Comparison of ENCODE assay signal across 8 cellular contexts in the genomic region with DNA sequence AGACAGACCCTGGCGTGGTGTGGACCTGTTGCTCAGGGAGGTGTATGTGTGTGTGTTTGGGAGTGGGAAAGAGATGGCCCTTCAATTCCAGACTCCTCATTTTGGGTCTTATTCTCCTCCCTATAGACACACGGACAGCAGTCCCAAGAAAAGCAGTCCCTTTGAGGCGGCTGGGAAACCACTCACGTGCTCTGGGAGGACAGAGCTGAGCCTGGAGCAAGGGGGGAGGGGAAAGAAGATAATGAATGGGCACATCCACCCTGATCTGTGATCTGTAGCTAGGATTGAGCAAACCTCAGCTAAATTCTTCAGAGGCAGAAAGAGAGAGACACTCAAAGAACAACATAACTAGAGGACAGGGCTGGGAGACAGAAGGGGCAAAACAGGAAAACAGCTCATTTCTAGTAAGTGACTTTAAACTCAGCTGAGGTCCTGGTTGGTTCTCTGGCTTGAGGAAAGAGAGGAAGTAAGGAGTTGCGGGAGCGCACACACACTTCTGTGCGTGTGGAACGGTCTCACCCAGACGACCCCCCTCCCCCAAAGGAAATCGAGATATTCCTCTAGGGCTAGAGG. TPM values are rescaled to one million over a fixed set of nuclear protein-coding genes. Genes with fewer than 3 reads are reported as not detected.
DNase-seq lines count a peak whose midpoint lies in the region; ATAC-seq, FAIRE-seq and TF ChIP-seq lines count a peak whose summit lies in the region.

No MANE protein-coding gene starts in this region.

- BruUV-seq in A673 (replicated peaks; lab: Mats Ljungman, UMichigan): no TSS peak

- POLR2A ChIA-PET in A673 (lab: Charles Lee; ENCODE audit: low non-redundant PET): no interaction called here
- POLR2A ChIA-PET in HEK293 (lab: Yijun Ruan, JAX): interaction anchor here (0.7 to 2.1 kb wide), 4 partner anchors 8 to 187 kb away, joined by 3 to 6 read pairs (median 6); partner anchors contain the start of genes CNP and KAT2A
- POLR2A ChIA-PET in activated CD8-positive, alpha-beta T cell treated with anti-CD3 and anti-CD28 coated beads, Interleukin-2, amount 10 ng/mL, durations not matched to agents 7 days and 5 days (lab: Charles Lee): interaction anchor here (0.6 to 2.2 kb wide), 14 partner anchors 11 to 260 kb away, joined by 3 to 8 read pairs (median 4); partner anchors contain the start of genes DHX58, DNAJC7, NKIRAS2 and STAT5B

- H3K36me3 ChIP-seq in A673 (ENCODE audit: insufficient read depth, low read length, poor library complexity, severe bottlenecking): no peaks in the 10 kb centered on the region
- H3K36me3 ChIP-seq in HEK293 (ENCODE audit: control insufficient read depth in 2 of 2, insufficient read depth in 1 of 2, low read length in 2 of 2): peaks cover 8 to 31% of the 10 kb centered on the region in 2 experiments

- ATAC-seq in activated CD8-positive, alpha-beta T cell treated with anti-CD3 and anti-CD28 coated beads, Interleukin-2, amount 10 ng/mL, durations not matched to agents 7 days and 5 days: no peak
- no peak for ATAC-seq in stimulated activated memory B cell treated with anti-CD40 and anti-IgM and Interleukin-4, amounts not matched to agents 10 μg/mL and 1 μg/mL and 100 μg/mL, for 72 hours

- no peak for FAIRE-seq in H54 (lab: Jason Lieb, UNC)

- H3K27me3 ChIP-seq in A673 (replicated peaks; ENCODE audit: insufficient read depth, low read depth, low read length, poor library complexity): no peaks in the 10 kb centered on the region

- CTCF ChIA-PET in A673 (lab: Charles Lee): no interaction called here
- CTCF ChIA-PET in HEK293 (lab: Yijun Ruan, JAX): interaction anchor here (0.6 to 1.1 kb wide), 4 partner anchors 9 to 164 kb away, joined by 3 to 9 read pairs (median 3); no protein-coding TSS in a partner anchor
- CTCF ChIA-PET in activated CD8-positive, alpha-beta T cell treated with anti-CD3 and anti-CD28 coated beads, Interleukin-2, amount 10 ng/mL, durations not matched to agents 7 days and 5 days (lab: Charles Lee): interaction anchor here (0.7 to 1.5 kb wide), 8 partner anchors 28 to 158 kb away, joined by 3 to 7 read pairs (median 4); partner anchors contain the start of genes DNAJC7 and NKIRAS2

- intact Hi-C loops in A673 (cut with micrococcal nuclease; ENCODE audit: unreplicated experiment): no loop called here

- peaks cover 15% of the 10 kb centered on the region for H3K36me3 Mint-ChIP-seq in activated CD8-positive, alpha-beta T cell treated with anti-CD3 and anti-CD28 coated beads, Interleukin-2, amount 10 ng/mL, durations not matched to agents 7 days and 5 days (ENCODE audit: low read depth)
- H3K36me3 Mint-ChIP-seq in stimulated activated memory B cell treated with anti-CD40 and anti-IgM and Interleukin-4, amounts not matched to agents 10 μg/mL and 1 μg/mL and 100 μg/mL, for 72 hours: peaks cover 6% of the 10 kb centered on the region

- peaks cover 42% of the 10 kb centered on the region for H3K4me1 Mint-ChIP-seq in activated CD8-positive, alpha-beta T cell treated with anti-CD3 and anti-CD28 coated beads, Interleukin-2, amount 10 ng/mL, durations not matched to agents 7 days and 5 days (ENCODE audit: low read depth)
- peaks cover 29% of the 10 kb centered on the region for H3K4me1 Mint-ChIP-seq in stimulated activated memory B cell treated with anti-CD40 and anti-IgM and Interleukin-4, amounts not matched to agents 10 μg/mL and 1 μg/mL and 100 μg/mL, for 72 hours

- DNase-seq in A673 (ENCODE audit: low spot score) (no peak), H54 (ENCODE audit: insufficient read length, low spot score) (no peak), NCI-H1694 (lab: John Stamatoyannopoulos, UW) (no peak), SW 1271 (lab: John Stamatoyannopoulos, UW) (no peak)
- DNase-seq in activated CD8-positive, alpha-beta T cell treated with anti-CD3 and anti-CD28 coated beads, Interleukin-2, amount 10 ng/mL, durations not matched to agents 7 days and 5 days: no peak

- peak overlapping the region; percentile 84 for H3K27ac Mint-ChIP-seq in activated CD8-positive, alpha-beta T cell treated with anti-CD3 and anti-CD28 coated beads, Interleukin-2, amount 10 ng/mL, durations not matched to agents 7 days and 5 days
- peak overlapping the region; percentile 89 for H3K27ac Mint-ChIP-seq in stimulated activated memory B cell treated with anti-CD40 and anti-IgM and Interleukin-4, amounts not matched to agents 10 μg/mL and 1 μg/mL and 100 μg/mL, for 72 hours

- no peaks in the 10 kb centered on the region for H3K27me3 Mint-ChIP-seq in activated CD8-positive, alpha-beta T cell treated with anti-CD3 and anti-CD28 coated beads, Interleukin-2, amount 10 ng/mL, durations not matched to agents 7 days and 5 days (ENCODE audit: low read depth)
- no peaks in the 10 kb centered on the region for H3K27me3 Mint-ChIP-seq in stimulated activated memory B cell treated with anti-CD40 and anti-IgM and Interleukin-4, amounts not matched to agents 10 μg/mL and 1 μg/mL and 100 μg/mL, for 72 hours

- TF ChIP-seq CTCF in A673 (conservative IDR thresholded peaks at IDR 0.05; ENCODE audit: low read depth, low read length): no peak
- no peak for TF ChIP-seq CTCF in HEK293 (tag by site-specific recombination; IDR thresholded peaks at IDR 0.05)

- H3K27ac ChIP-seq in A673 (ENCODE audit: low read depth, low read length, poor library complexity, severe bottlenecking): peak overlapping the region; percentile 78
- H3K27ac ChIP-seq in HEK293 (ENCODE audit: extremely low read depth, low read depth, low read length): peak overlapping the region; percentile 71

- no peak for TF ChIP-seq POLR2A in H54 (IDR thresholded peaks at IDR 0.05; ENCODE audit: low read depth, low read length)

- no peaks in the 10 kb centered on the region for H3K9me3 Mint-ChIP-seq in activated CD8-positive, alpha-beta T cell treated with anti-CD3 and anti-CD28 coated beads, Interleukin-2, amount 10 ng/mL, durations not matched to agents 7 days and 5 days (ENCODE audit: insufficient read depth)
- H3K9me3 Mint-ChIP-seq in stimulated activated memory B cell treated with anti-CD40 and anti-IgM and Interleukin-4, amounts not matched to agents 10 μg/mL and 1 μg/mL and 100 μg/mL, for 72 hours: no peaks in the 10 kb centered on the region

- H3K4me3 Mint-ChIP-seq in activated CD8-positive, alpha-beta T cell treated with anti-CD3 and anti-CD28 coated beads, Interleukin-2, amount 10 ng/mL, durations not matched to agents 7 days and 5 days: peak overlapping the region; percentile 86
- peak overlapping the region; percentile 85 for H3K4me3 Mint-ChIP-seq in stimulated activated memory B cell treated with anti-CD40 and anti-IgM and Interleukin-4, amounts not matched to agents 10 μg/mL and 1 μg/mL and 100 μg/mL, for 72 hours

- H3K9me3 ChIP-seq in A673 (ENCODE audit: low read depth, low read length, poor library complexity, severe bottlenecking) (no peaks in the 10 kb centered on the region), HEK293 (ENCODE audit: control insufficient read depth, insufficient read depth, low read depth, low read length) (no peaks in the 10 kb centered on the region)

- H3K4me3 ChIP-seq in A673 (ENCODE audit: low read depth, low read length, poor library complexity, severe bottlenecking) (peak overlapping the region; percentile 88), HEK293 (ENCODE audit: low read depth, low read length) (peak overlapping the region; percentile 53), iPS-11a (ENCODE audit: low read depth, low read length) (peak overlapping the region; percentile 96)

- H3K4me1 ChIP-seq in A673 (ENCODE audit: insufficient read depth, low read length, poor library complexity, severe bottlenecking): no peaks in the 10 kb centered on the region
- no peaks in the 10 kb centered on the region; the same call in 1 of the 2 replicates for H3K4me1 ChIP-seq in HEK293 (ENCODE audit: control insufficient read depth, insufficient read depth, low read length)

TF ChIP-seq in HEK293, 187 proteins besides CTCF, POLR2A, EP300 and RAD21 (continues in another document):
- peak; percentile 96 for TF ChIP-seq ZBTB17 (tag by site-specific recombination; IDR thresholded peaks at IDR 0.05)
- peak; percentile 90 for TF ChIP-seq SCRT1 (tag by site-specific recombination; IDR thresholded peaks at IDR 0.05; ENCODE audit: borderline replicate concordance)
- no peak for TF ChIP-seq ZNF223 (tag by site-specific recombination; IDR thresholded peaks at IDR 0.05)
- TF ChIP-seq SCRT2 (tag by site-specific recombination; IDR thresholded peaks at IDR 0.05): peak; percentile 97
- no peak for TF ChIP-seq ZNF530 (tag by site-specific recombination; IDR thresholded peaks at IDR 0.05; ENCODE audit: low read depth)
- TF ChIP-seq ZNF560 (tag by site-specific recombination; IDR thresholded peaks at IDR 0.05; ENCODE audit: borderline replicate concordance): no peak
- TF ChIP-seq ZNF624 (tag by site-specific recombination; IDR thresholded peaks at IDR 0.05): no peak
- 0 out of 2 replicates have a peak, but pooled peaks have one; percentile 11 for TF ChIP-seq WT1 (tag by site-specific recombination; IDR thresholded peaks at IDR 0.05)
- 0 out of 2 replicates have a peak, but pooled peaks have one; percentile 37 for TF ChIP-seq ZNF76 (tag by site-specific recombination; IDR thresholded peaks at IDR 0.05; ENCODE audit: borderline replicate concordance, low read depth)
- no peak for TF ChIP-seq ZNF621 (tag by site-specific recombination; IDR thresholded peaks at IDR 0.05)
- TF ChIP-seq KLF7 (tag by site-specific recombination; IDR thresholded peaks at IDR 0.05; ENCODE audit: borderline replicate concordance): no peak
- peak; percentile 57; the same call in 1 of the 2 replicates for TF ChIP-seq ZNF335 (tag by site-specific recombination; conservative IDR thresholded peaks at IDR 0.05)
- TF ChIP-seq ZNF214 (tag by site-specific recombination; IDR thresholded peaks at IDR 0.05; ENCODE audit: borderline replicate concordance): no peak

RNA-seq across cellular contexts. Expression of gene RAB5C, which starts 0.8 kb away (rescaled TPM):
- total RNA-seq in A673 (2021): 65.1 and 67.5 TPM in 2 replicates
- 100 to 1,000 TPM; 102 to 107 TPM for total RNA-seq in activated CD8-positive, alpha-beta T cell treated with anti-CD3 and anti-CD28 coated beads, Interleukin-2, amount 10 ng/mL, durations not matched to agents 7 days and 5 days

RNA-seq across cellular contexts. Expression of gene KCNH4, which starts 26.9 kb away (rescaled TPM):
- total RNA-seq in A673 (2021): 0.28 TPM in 1 of 2 replicates, not detected in the other
- total RNA-seq in activated CD8-positive, alpha-beta T cell treated with anti-CD3 and anti-CD28 coated beads, Interleukin-2, amount 10 ng/mL, durations not matched to agents 7 days and 5 days: under 1 TPM; 0.05 to 0.13 TPM

RNA-seq across cellular contexts. Expression of gene HCRT, which starts 31.2 kb away (rescaled TPM):
- total RNA-seq in A673 (2021): not detected in 2 replicates
- total RNA-seq in activated CD8-positive, alpha-beta T cell treated with anti-CD3 and anti-CD28 coated beads, Interleukin-2, amount 10 ng/mL, durations not matched to agents 7 days and 5 days: not detected

RNA-seq across cellular contexts. Expression of gene HSPB9, which starts 31.4 kb away (rescaled TPM):
- total RNA-seq in A673 (2021): not detected in 2 replicates
- total RNA-seq in activated CD8-positive, alpha-beta T cell treated with anti-CD3 and anti-CD28 coated beads, Interleukin-2, amount 10 ng/mL, durations not matched to agents 7 days and 5 days: under 1 TPM; 0.16 to 0.29 TPM

RNA-seq across cellular contexts. Expression of gene KAT2A, which starts 32.8 kb away (rescaled TPM):
- total RNA-seq in A673 (2021): 28.6 and 30.3 TPM in 2 replicates
- total RNA-seq in activated CD8-positive, alpha-beta T cell treated with anti-CD3 and anti-CD28 coated beads, Interleukin-2, amount 10 ng/mL, durations not matched to agents 7 days and 5 days: 10 to 100 TPM; 45.2 to 46.8 TPM
